In the genomic region with DNA sequence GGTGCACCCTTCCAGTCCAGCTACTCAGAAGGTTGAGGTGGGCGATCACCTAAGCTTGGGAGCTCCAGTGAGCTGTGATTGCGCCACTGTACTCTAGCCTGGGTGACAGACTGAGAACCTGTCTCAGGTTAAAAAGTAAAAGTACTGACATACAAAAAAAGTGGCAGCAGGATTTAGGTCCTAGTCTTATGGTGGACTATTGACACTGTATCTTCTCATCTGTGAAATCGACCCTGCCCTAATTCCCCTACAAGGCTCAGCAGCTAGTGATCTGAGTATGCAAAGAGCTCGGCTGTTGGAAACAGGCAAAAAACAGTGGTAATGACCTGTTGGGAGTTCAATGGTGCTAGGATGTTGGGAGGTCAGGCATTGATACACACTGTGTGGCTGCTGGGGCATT, we compare ENCODE assay signal across 16 cellular contexts. TPM values are rescaled to one million over a fixed set of nuclear protein-coding genes. Genes with fewer than 3 reads are reported as not detected.
DNase-seq lines count a peak whose midpoint lies in the region; ATAC-seq lines count a peak whose summit lies in the region.
"Had no signal": no experiment of that assay in that cellular context is flagged by ENCODE, and none has a peak within 500 bp of the region (broad histone marks: within the 10 kb centered on the region; RNA-seq: fewer than 3 reads in every experiment).

No MANE protein-coding gene starts in this region.

- CTCF ChIA-PET in CD4-positive, alpha-beta memory T cell (lab: Charles Lee; ENCODE audit: partially characterized antibody): interaction anchor here (0.7 to 13.1 kb wide), 9 partner anchors 9 to 461 kb away, joined by 3 to 64 read pairs (median 4); no protein-coding TSS in a partner anchor

- H3K27me3 ChIP-seq in CD4-positive, alpha-beta memory T cell (ENCODE audit: insufficient read depth, low read length): no peaks in the 10 kb centered on the region

- H3K27ac Mint-ChIP-seq in activated T-cell treated with anti-CD3 and anti-CD28 coated beads, Interleukin-2, amount 50 U/mL, for 24 hours: peak overlapping the region; percentile 97
- H3K27ac Mint-ChIP-seq in CD4-positive, alpha-beta memory T cell: peak overlapping the region; percentile 45 to 94 (median 91)
- peak overlapping the region; percentile 25 for H3K27ac Mint-ChIP-seq in activated T-helper 1 cell treated with anti-CD3 and anti-CD28 coated beads, Interleukin-12 subunit alpha, Interleukin-12 subunit beta, Interleukin-2, Interleukin-4 antibody, amounts not matched to agents 30 ng/mL and 10 ng/mL and 1 ng/mL, durations not matched to agents 14 hours and 24 hours and 36 hours
- peak overlapping the region; percentile 70 to 71 for H3K27ac Mint-ChIP-seq in effector memory CD8-positive, alpha-beta T cell

- H3K4me1 ChIP-seq in CD4-positive, alpha-beta memory T cell (ENCODE audit: insufficient read depth, low read length): peaks cover 100% of the 10 kb centered on the region

- peak overlapping the region; percentile 49 for H3K27ac ChIP-seq in CD4-positive, alpha-beta memory T cell (ENCODE audit: low read depth, low read length)

- no peak for DNase-seq in activated T-cell treated with anti-CD3 and anti-CD28 coated beads, Interleukin-2, amount 50 U/mL, for 24 hours
- no peak for DNase-seq in activated T-cell treated with anti-CD3 and anti-CD28 coated beads, Interleukin-2, amount 50 U/mL, for 48 hours
- no peak for DNase-seq in CD4-positive, alpha-beta memory T cell
- no peak for DNase-seq in activated T-helper 1 cell treated with anti-CD3 and anti-CD28 coated beads, Interleukin-12 subunit alpha, Interleukin-12 subunit beta, Interleukin-2, Interleukin-4 antibody, amounts not matched to agents 30 ng/mL and 10 ng/mL and 1 ng/mL, durations not matched to agents 14 hours and 24 hours and 36 hours (ENCODE audit: low spot score)
- no peak for DNase-seq in effector memory CD8-positive, alpha-beta T cell
- no peak for DNase-seq in DMS114 treated with DMSO at 0.1 percent for 48 hours (lab: John Stamatoyannopoulos, UW; ENCODE audit: unreplicated experiment)
- no peak for DNase-seq in SKM-1 treated with dmso at 0.1 percent for 144 hours (lab: John Stamatoyannopoulos, UW; ENCODE audit: unreplicated experiment)
- DNase-seq: DMS153, EL, Karpas-422, MM.1S, NCI-H1105, NCI-H1694 treated with DMSO at 0.1 percent for 48 hours, PC-3 had no signal

- POLR2A ChIA-PET in CD4-positive, alpha-beta memory T cell (lab: Charles Lee; ENCODE audit: partially characterized antibody): interaction anchor here (0.7 to 23.2 kb wide), 7 partner anchors 10 to 52 kb away, joined by 3 to 460 read pairs (median 4); a partner anchor contains a TSS

- no peaks in the 10 kb centered on the region for H3K27me3 Mint-ChIP-seq in activated T-cell treated with anti-CD3 and anti-CD28 coated beads, Interleukin-2, amount 50 U/mL, for 24 hours
- H3K27me3 Mint-ChIP-seq in CD4-positive, alpha-beta memory T cell: no peaks in the 10 kb centered on the region
- no peaks in the 10 kb centered on the region for H3K27me3 Mint-ChIP-seq in activated T-helper 1 cell treated with anti-CD3 and anti-CD28 coated beads, Interleukin-12 subunit alpha, Interleukin-12 subunit beta, Interleukin-2, Interleukin-4 antibody, amounts not matched to agents 30 ng/mL and 10 ng/mL and 1 ng/mL, durations not matched to agents 14 hours and 24 hours and 36 hours (ENCODE audit: insufficient read depth)
- H3K27me3 Mint-ChIP-seq in effector memory CD8-positive, alpha-beta T cell: peaks cover 11 to 20% of the 10 kb centered on the region in 2 donors

- H3K36me3 ChIP-seq in CD4-positive, alpha-beta memory T cell (ENCODE audit: insufficient read depth, low read length): no peaks in the 10 kb centered on the region

- H3K4me1 Mint-ChIP-seq in activated T-cell treated with anti-CD3 and anti-CD28 coated beads, Interleukin-2, amount 50 U/mL, for 24 hours (ENCODE audit: low read depth): peaks cover 95% of the 10 kb centered on the region
- peaks cover 85 to 99% (median 95%) of the 10 kb centered on the region in 4 donors for H3K4me1 Mint-ChIP-seq in CD4-positive, alpha-beta memory T cell
- H3K4me1 Mint-ChIP-seq in activated T-helper 1 cell treated with anti-CD3 and anti-CD28 coated beads, Interleukin-12 subunit alpha, Interleukin-12 subunit beta, Interleukin-2, Interleukin-4 antibody, amounts not matched to agents 30 ng/mL and 10 ng/mL and 1 ng/mL, durations not matched to agents 14 hours and 24 hours and 36 hours (ENCODE audit: low read depth): peaks cover 99% of the 10 kb centered on the region
- H3K4me1 Mint-ChIP-seq in effector memory CD8-positive, alpha-beta T cell (ENCODE audit: low read depth in 2 of 2): peaks cover 44 to 50% of the 10 kb centered on the region in 2 donors

- H3K9me3 Mint-ChIP-seq in activated T-cell treated with anti-CD3 and anti-CD28 coated beads, Interleukin-2, amount 50 U/mL, for 24 hours: no peaks in the 10 kb centered on the region
- no peaks in the 10 kb centered on the region for H3K9me3 Mint-ChIP-seq in CD4-positive, alpha-beta memory T cell
- H3K9me3 Mint-ChIP-seq in activated T-helper 1 cell treated with anti-CD3 and anti-CD28 coated beads, Interleukin-12 subunit alpha, Interleukin-12 subunit beta, Interleukin-2, Interleukin-4 antibody, amounts not matched to agents 30 ng/mL and 10 ng/mL and 1 ng/mL, durations not matched to agents 14 hours and 24 hours and 36 hours: no peaks in the 10 kb centered on the region
- no peaks in the 10 kb centered on the region for H3K9me3 Mint-ChIP-seq in effector memory CD8-positive, alpha-beta T cell

- H3K4me3 Mint-ChIP-seq in activated T-cell treated with anti-CD3 and anti-CD28 coated beads, Interleukin-2, amount 50 U/mL, for 24 hours: no peak overlapping the region
- H3K4me3 Mint-ChIP-seq in CD4-positive, alpha-beta memory T cell: peak overlapping the region in 5 of 8 donors; percentile 9 to 86 (median 76)
- H3K4me3 Mint-ChIP-seq in activated T-helper 1 cell treated with anti-CD3 and anti-CD28 coated beads, Interleukin-12 subunit alpha, Interleukin-12 subunit beta, Interleukin-2, Interleukin-4 antibody, amounts not matched to agents 30 ng/mL and 10 ng/mL and 1 ng/mL, durations not matched to agents 14 hours and 24 hours and 36 hours: peak overlapping the region; percentile 27
- H3K4me3 Mint-ChIP-seq in effector memory CD8-positive, alpha-beta T cell: no peak overlapping the region

- peak overlapping the region in 1 of 2 donors; percentile 25 for H3K4me3 ChIP-seq in CD4-positive, alpha-beta memory T cell (ENCODE audit: low read length in 2 of 2)

- no peak for ATAC-seq in effector memory CD8-positive, alpha-beta T cell (replicated peaks)
- ATAC-seq in HG03439 (IDR thresholded peaks at IDR 0.05; ENCODE audit: unreplicated experiment): no peak
- ATAC-seq: HepG2, PC-3 had no signal

- intact Hi-C loops in CD4-positive, alpha-beta memory T cell (cut with micrococcal nuclease): loop anchor here (2.0 to 5.0 kb wide), 3 partner anchors 15 to 39 kb away; no protein-coding TSS in a partner anchor
- intact Hi-C loops in activated T-helper 1 cell treated with anti-CD3 and anti-CD28 coated beads, Interleukin-12 subunit alpha, Interleukin-12 subunit beta, Interleukin-2, Interleukin-4 antibody, amounts not matched to agents 30 ng/mL and 10 ng/mL and 1 ng/mL, durations not matched to agents 14 hours and 24 hours and 36 hours (cut with micrococcal nuclease): loop anchor here (2.0 to 10.0 kb wide), 2 partner anchors 25 to 1453 kb away; a partner anchor contains a TSS

- H3K9me3 ChIP-seq in CD4-positive, alpha-beta memory T cell (ENCODE audit: control insufficient read depth in 1 of 2, low read length in 2 of 2): no peaks in the 10 kb centered on the region

- peaks cover 50% of the 10 kb centered on the region for H3K36me3 Mint-ChIP-seq in activated T-cell treated with anti-CD3 and anti-CD28 coated beads, Interleukin-2, amount 50 U/mL, for 24 hours (ENCODE audit: low read depth)
- peaks cover 21 to 36% of the 10 kb centered on the region in 2 donors for H3K36me3 Mint-ChIP-seq in CD4-positive, alpha-beta memory T cell
- H3K36me3 Mint-ChIP-seq in activated T-helper 1 cell treated with anti-CD3 and anti-CD28 coated beads, Interleukin-12 subunit alpha, Interleukin-12 subunit beta, Interleukin-2, Interleukin-4 antibody, amounts not matched to agents 30 ng/mL and 10 ng/mL and 1 ng/mL, durations not matched to agents 14 hours and 24 hours and 36 hours (ENCODE audit: low read depth): peaks cover 41% of the 10 kb centered on the region
- no peaks in the 10 kb centered on the region for H3K36me3 Mint-ChIP-seq in effector memory CD8-positive, alpha-beta T cell (ENCODE audit: insufficient read depth)

RNA-seq across cellular contexts. Expression of a gene that starts 57.0 kb away (rescaled TPM):
- 100 to 1,000 TPM; 363 to 382 TPM for total RNA-seq in CD4-positive, alpha-beta memory T cell
- 100 to 1,000 TPM; 307 to 399 TPM for polyA plus RNA-seq in CD4-positive, alpha-beta memory T cell
- total RNA-seq in activated T-helper 1 cell treated with anti-CD3 and anti-CD28 coated beads, Interleukin-12 subunit alpha, Interleukin-12 subunit beta, Interleukin-2, Interleukin-4 antibody, amounts not matched to agents 30 ng/mL and 10 ng/mL and 1 ng/mL, durations not matched to agents 14 hours and 24 hours and 36 hours: 133 and 139 TPM in 2 replicates

Comparison
In these comparisons a context has a peak if more than half of its experiments do, and no peak if none do; other contexts are left out.
1. H3K27ac Mint-ChIP-seq: peak in every context shown above with its lines; median percentile 97 in activated T-cell treated with anti-CD3 and anti-CD28 coated beads, Interleukin-2, amount 50 U/mL, for 24 hours; 91 in CD4-positive, alpha-beta memory T cell; 70 in effector memory CD8-positive, alpha-beta T cell; 25 in activated T-helper 1 cell treated with anti-CD3 and anti-CD28 coated beads, Interleukin-12 subunit alpha, Interleukin-12 subunit beta, Interleukin-2, Interleukin-4 antibody, amounts not matched to agents 30 ng/mL and 10 ng/mL and 1 ng/mL, durations not matched to agents 14 hours and 24 hours and 36 hours.
2. H3K4me3 Mint-ChIP-seq: peak in CD4-positive, alpha-beta memory T cell (5 of 8) and activated T-helper 1 cell treated with anti-CD3 and anti-CD28 coated beads, Interleukin-12 subunit alpha, Interleukin-12 subunit beta, Interleukin-2, Interleukin-4 antibody, amounts not matched to agents 30 ng/mL and 10 ng/mL and 1 ng/mL, durations not matched to agents 14 hours and 24 hours and 36 hours (single experiment); none in activated T-cell treated with anti-CD3 and anti-CD28 coated beads, Interleukin-2, amount 50 U/mL, for 24 hours (single experiment) and effector memory CD8-positive, alpha-beta T cell (0 of 2).